ENCODE assay signal across 2 cellular contexts in genomic region chr12:69556383-69556782, GRCh38.
A peak's percentile ranks its signal among the peaks of the same experiment; 100 is the strongest.
TF ChIP-seq lines count a peak whose summit lies in the region.

No MANE protein-coding gene starts in this region.

TF ChIP-seq in IMR-90, 13 proteins besides CTCF, POLR2A, EP300 and RAD21:
- no peak for TF ChIP-seq MAFK (IDR thresholded peaks at IDR 0.05; ENCODE audit: low read depth, low read length)
- TF ChIP-seq RFX5 (IDR thresholded peaks at IDR 0.05; ENCODE audit: low read depth, low read length): no peak
- TF ChIP-seq MAZ (IDR thresholded peaks at IDR 0.05; ENCODE audit: borderline replicate concordance, low read depth, low read length): no peak
- no peak for TF ChIP-seq CHD1 (IDR thresholded peaks at IDR 0.05; ENCODE audit: low read depth, low read length)
- no peak for TF ChIP-seq SMC3 (IDR thresholded peaks at IDR 0.05; ENCODE audit: low read depth, low read length)
- TF ChIP-seq NFE2L2 (IDR thresholded peaks at IDR 0.05; ENCODE audit: low read depth, low read length): no peak
- TF ChIP-seq MXI1 (IDR thresholded peaks at IDR 0.05; ENCODE audit: borderline replicate concordance, low read depth, low read length): no peak
- TF ChIP-seq FOS (IDR thresholded peaks at IDR 0.05; ENCODE audit: low read depth, low read length): no peak
- TF ChIP-seq ELK1 (IDR thresholded peaks at IDR 0.05; ENCODE audit: borderline replicate concordance, low read depth, low read length): no peak
- TF ChIP-seq USF2 (IDR thresholded peaks at IDR 0.05; ENCODE audit: low read depth, low read length): no peak
- TF ChIP-seq BHLHE40 (IDR thresholded peaks at IDR 0.05; ENCODE audit: low read depth, low read length): no peak
- no peak for TF ChIP-seq CEBPB (IDR thresholded peaks at IDR 0.05; ENCODE audit: low read depth, low read length)
- no peak for TF ChIP-seq RCOR1 (IDR thresholded peaks at IDR 0.05; ENCODE audit: insufficient replicate concordance, low read length)

TF ChIP-seq in HepG2, 621 proteins besides CTCF, POLR2A, EP300 and RAD21:
- TF ChIP-seq ZNF75D (CRISPR knock-in tag; IDR thresholded peaks at IDR 0.05; ENCODE audit: borderline replicate concordance) (no peak), RARA (CRISPR knock-in tag; IDR thresholded peaks at IDR 0.05) (peak; percentile 59; the same call in 1 of the 2 replicates)
